Comparison of ENCODE assay signal across 13 cellular contexts in genomic region chr22:21868651-21869050, GRCh38. TPM values are rescaled to one million over a fixed set of nuclear protein-coding genes. Genes with fewer than 3 reads are reported as not detected.
DNase-seq lines count a peak whose midpoint lies in the region; ATAC-seq and TF ChIP-seq lines count a peak whose summit lies in the region.
"Had no signal": no experiment of that assay in that cellular context is flagged by ENCODE, and none has a peak within 500 bp of the region (broad histone marks: within the 10 kb centered on the region; RNA-seq: fewer than 3 reads in every experiment).

No MANE protein-coding gene starts in this region.

- H3K27ac ChIP-seq in CD4-positive, CD25-positive, alpha-beta regulatory T cell (ENCODE audit: insufficient read depth, low read length, poor library complexity, severe bottlenecking), result peak overlapping the region; percentile 88

- H3K4me3 Mint-ChIP-seq in CD4-positive, CD25-positive, alpha-beta regulatory T cell, result peak overlapping the region; percentile 91 to 98 (median 94)
- H3K4me3 Mint-ChIP-seq in IgD-negative memory B cell (peak overlapping the region; percentile 88 to 91 (median 89)), natural killer cell (peak overlapping the region; percentile 77)

- H3K27ac Mint-ChIP-seq in CD4-positive, CD25-positive, alpha-beta regulatory T cell, result peak overlapping the region; percentile 95 to 98 (median 97)
- H3K27ac Mint-ChIP-seq in IgD-negative memory B cell (peak overlapping the region; percentile 91 to 98 (median 91)), natural killer cell (peak overlapping the region; percentile 92 to 96)

- H3K4me3 ChIP-seq in CD4-positive, CD25-positive, alpha-beta regulatory T cell (ENCODE audit: low read depth, low read length), result peak overlapping the region; percentile 32
- H3K4me3 ChIP-seq in adipocyte (ENCODE audit: low read length), result peak overlapping the region; percentile 98

- H3K4me1 Mint-ChIP-seq in CD4-positive, CD25-positive, alpha-beta regulatory T cell, result peaks cover 17 to 48% (median 33%) of the 10 kb centered on the region in 4 donors
- H3K4me1 Mint-ChIP-seq in IgD-negative memory B cell (peaks cover 21 to 37% (median 29%) of the 10 kb centered on the region in 3 donors), natural killer cell (peaks cover 44 to 46% of the 10 kb centered on the region in 2 donors)

- H3K36me3 ChIP-seq in CD4-positive, CD25-positive, alpha-beta regulatory T cell (ENCODE audit: control insufficient read depth, insufficient read depth, low read length), result no peaks in the 10 kb centered on the region
- H3K36me3 ChIP-seq in adipocyte (ENCODE audit: control insufficient read depth, insufficient read depth, low read length, severe bottlenecking), result no peaks in the 10 kb centered on the region

- DNase-seq in CD4-positive, CD25-positive, alpha-beta regulatory T cell, result no peak
- DNase-seq in adipocyte (ENCODE audit: low read depth) (no peak), natural killer cell (no peak), HuH-7 (ENCODE audit: low spot score) (no peak)
- DNase-seq in activated CD8-positive, alpha-beta memory T cell treated with anti-CD3 and anti-CD28 coated beads for 24 hours, result no peak
- DNase-seq: central memory CD4-positive, alpha-beta T cell; DMS 273 treated with DMSO at 0.1 percent for 48 hours; foreskin keratinocyte; KBM-7; SHP77 had no signal

- H3K27me3 ChIP-seq in CD4-positive, CD25-positive, alpha-beta regulatory T cell (ENCODE audit: control insufficient read depth, insufficient read depth, low read length), result no peaks in the 10 kb centered on the region
- H3K27me3 ChIP-seq in adipocyte (replicated peaks; ENCODE audit: control insufficient read depth, insufficient read depth, low read length), result no peaks in the 10 kb centered on the region
- H3K27me3 ChIP-seq: foreskin keratinocyte had no signal

- H3K9me3 ChIP-seq in CD4-positive, CD25-positive, alpha-beta regulatory T cell (ENCODE audit: control insufficient read depth in 2 of 2, low read length in 2 of 2), result no peaks in the 10 kb centered on the region
- no peaks in the 10 kb centered on the region for H3K9me3 ChIP-seq in adipocyte (ENCODE audit: control insufficient read depth, low read length)

- H3K4me1 ChIP-seq in CD4-positive, CD25-positive, alpha-beta regulatory T cell (ENCODE audit: control insufficient read depth, insufficient read depth, low read length, poor library complexity, severe bottlenecking), result peaks cover 38% of the 10 kb centered on the region
- peaks cover 26% of the 10 kb centered on the region for H3K4me1 ChIP-seq in adipocyte (ENCODE audit: control insufficient read depth, insufficient read depth, low read length)

- no peak overlapping the region for H3K9ac ChIP-seq in adipocyte (ENCODE audit: low read length)

- no peak for TF ChIP-seq CTCF in natural killer cell (IDR thresholded peaks at IDR 0.05)

- no peaks in the 10 kb centered on the region for H3K27me3 Mint-ChIP-seq in CD4-positive, CD25-positive, alpha-beta regulatory T cell
- H3K27me3 Mint-ChIP-seq in IgD-negative memory B cell (no peaks in the 10 kb centered on the region), natural killer cell (ENCODE audit: low read depth in 2 of 2) (no peaks in the 10 kb centered on the region)

- intact Hi-C loops in natural killer cell (cut with micrococcal nuclease), result loop anchor here (5.0 kb wide), 2 partner anchors 36 to 156 kb away; no protein-coding TSS in a partner anchor

- H3K36me3 Mint-ChIP-seq in CD4-positive, CD25-positive, alpha-beta regulatory T cell, result peaks cover 4% of the 10 kb centered on the region
- peaks cover 3% of the 10 kb centered on the region for H3K36me3 Mint-ChIP-seq in IgD-negative memory B cell
- no peaks in the 10 kb centered on the region for H3K36me3 Mint-ChIP-seq in natural killer cell

- H3K9me3 Mint-ChIP-seq in CD4-positive, CD25-positive, alpha-beta regulatory T cell, result no peaks in the 10 kb centered on the region
- H3K9me3 Mint-ChIP-seq in IgD-negative memory B cell, result peaks cover 2 to 4% (median 2%) of the 10 kb centered on the region in 3 donors
- peaks cover 0 to 2% of the 10 kb centered on the region in 2 donors for H3K9me3 Mint-ChIP-seq in natural killer cell

- ATAC-seq in CD4-positive, CD25-positive, alpha-beta regulatory T cell (ENCODE audit: low read depth in 2 of 2), result no peak
- ATAC-seq in natural killer cell, result no peak
- ATAC-seq in HG02798 (IDR thresholded peaks at IDR 0.05; ENCODE audit: poor library complexity, unreplicated experiment), result no peak
- ATAC-seq in GM21381 (IDR thresholded peaks at IDR 0.05; ENCODE audit: unreplicated experiment), result no peak

RNA-seq across cellular contexts. Expression of gene MAPK1, which starts 1.2 kb away (rescaled TPM):
- total RNA-seq in CD4-positive, CD25-positive, alpha-beta regulatory T cell, result 88.0 TPM
- polyA plus RNA-seq in CD4-positive, CD25-positive, alpha-beta regulatory T cell, result 10 to 100 TPM; 46.5 to 81.3 (median 64.7) TPM
- polyA plus RNA-seq in IgD-negative memory B cell, result 41.2 TPM
- total RNA-seq in natural killer cell, result 100 to 1,000 TPM; 189 to 246 (median 214) TPM
